Comparison of ENCODE assay signal across 9 cellular contexts in genomic region chr11:111938687-111939160, GRCh38. TPM values are rescaled to one million over a fixed set of nuclear protein-coding genes. Genes with fewer than 3 reads are reported as not detected.
A peak's percentile ranks its signal among the peaks of the same experiment; 100 is the strongest.
DNase-seq lines count a peak whose midpoint lies in the region; ATAC-seq and TF ChIP-seq lines count a peak whose summit lies in the region.
"Had no signal": no experiment of that assay in that cellular context is flagged by ENCODE, and none has a peak within 500 bp of the region (broad histone marks: within the 10 kb centered on the region; RNA-seq: fewer than 3 reads in every experiment).

No MANE protein-coding gene starts in this region.

- no peaks in the 10 kb centered on the region for H3K36me3 ChIP-seq in CD4-positive, CD25-positive, alpha-beta regulatory T cell (ENCODE audit: control insufficient read depth, insufficient read depth, low read length)
- H3K36me3 ChIP-seq in naive thymus-derived CD4-positive, alpha-beta T cell (ENCODE audit: control insufficient read depth in 2 of 3, insufficient read depth in 3 of 3, low read length in 3 of 3): no peaks in the 10 kb centered on the region

- ATAC-seq in CD4-positive, CD25-positive, alpha-beta regulatory T cell (ENCODE audit: low read depth in 2 of 2): peak; percentile 48 to 72
- peak; percentile 79 for ATAC-seq in GM19035 (IDR thresholded peaks at IDR 0.05; ENCODE audit: unreplicated experiment)
- ATAC-seq in HG03108 (IDR thresholded peaks at IDR 0.05; ENCODE audit: unreplicated experiment): peak; percentile 73
- ATAC-seq in SK-N-SH treated with all-trans-retinoic acid at 6 μM for 48 hours: peak; percentile 57
- peak; percentile 73 for ATAC-seq in naive thymus-derived CD4-positive, alpha-beta T cell

- no peaks in the 10 kb centered on the region for H3K9me3 ChIP-seq in CD4-positive, CD25-positive, alpha-beta regulatory T cell (ENCODE audit: control insufficient read depth in 2 of 2, low read length in 2 of 2)
- no peaks in the 10 kb centered on the region for H3K9me3 ChIP-seq in naive thymus-derived CD4-positive, alpha-beta T cell (ENCODE audit: control insufficient read depth in 2 of 3, low read length in 3 of 3)

- no peak for TF ChIP-seq CTCF in chondrocyte (IDR thresholded peaks at IDR 0.05)

- peak overlapping the region; percentile 72 to 87 (median 75) for H3K27ac Mint-ChIP-seq in CD4-positive, CD25-positive, alpha-beta regulatory T cell
- H3K27ac Mint-ChIP-seq in chondrocyte (ENCODE audit: unreplicated experiment): peak overlapping the region; percentile 92
- peak overlapping the region; percentile 67 to 96 (median 84) for H3K27ac Mint-ChIP-seq in naive thymus-derived CD4-positive, alpha-beta T cell

- H3K9me3 Mint-ChIP-seq in CD4-positive, CD25-positive, alpha-beta regulatory T cell: no peaks in the 10 kb centered on the region
- H3K9me3 Mint-ChIP-seq in chondrocyte (ENCODE audit: low read depth): no peaks in the 10 kb centered on the region
- H3K9me3 Mint-ChIP-seq in naive thymus-derived CD4-positive, alpha-beta T cell: no peaks in the 10 kb centered on the region

- POLR2A ChIA-PET in naive thymus-derived CD4-positive, alpha-beta T cell (lab: Charles Lee): interaction anchor here (0.6 to 1.7 kb wide), 4 partner anchors 11 to 61 kb away, joined by 3 to 5 read pairs (median 4); partner anchors contain the start of gene C11orf52

- no peaks in the 10 kb centered on the region for H3K36me3 Mint-ChIP-seq in CD4-positive, CD25-positive, alpha-beta regulatory T cell
- no peaks in the 10 kb centered on the region for H3K36me3 Mint-ChIP-seq in chondrocyte (ENCODE audit: low read depth)
- H3K36me3 Mint-ChIP-seq in naive thymus-derived CD4-positive, alpha-beta T cell: no peaks in the 10 kb centered on the region

- CTCF ChIA-PET in naive thymus-derived CD4-positive, alpha-beta T cell (lab: Charles Lee): interaction anchor here (0.6 to 8.7 kb wide), 4 partner anchors 12 to 93 kb away, joined by 3 to 114 read pairs (median 4); no protein-coding TSS in a partner anchor

- H3K4me1 Mint-ChIP-seq in CD4-positive, CD25-positive, alpha-beta regulatory T cell: peaks cover 13 to 31% (median 21%) of the 10 kb centered on the region in 4 donors
- H3K4me1 Mint-ChIP-seq in chondrocyte (ENCODE audit: low read depth): peaks cover 81% of the 10 kb centered on the region
- H3K4me1 Mint-ChIP-seq in naive thymus-derived CD4-positive, alpha-beta T cell: peaks cover 16 to 48% (median 32%) of the 10 kb centered on the region in 7 donors

- DNase-seq in CD4-positive, CD25-positive, alpha-beta regulatory T cell: peak in 1 of 3 donors; percentile 71
- no peak for DNase-seq in chondrocyte (ENCODE audit: low spot score)
- DNase-seq in naive thymus-derived CD4-positive, alpha-beta T cell: peak in 6 of 9 donors; percentile 18 to 38 (median 27)
- no peak for DNase-seq in Ammon's horn (ENCODE audit: low spot score)
- DNase-seq in activated CD4-positive, CD25-positive, alpha-beta regulatory T cell treated with anti-CD3 and anti-CD28 coated beads, Interleukin-2, amount 50 U/mL, for 72 hours: no peak

- peak overlapping the region; percentile 38 for H3K4me3 ChIP-seq in CD4-positive, CD25-positive, alpha-beta regulatory T cell (ENCODE audit: low read depth, low read length)
- H3K4me3 ChIP-seq in naive thymus-derived CD4-positive, alpha-beta T cell (ENCODE audit: low read length): no peak overlapping the region

- intact Hi-C loops in naive thymus-derived CD4-positive, alpha-beta T cell (cut with micrococcal nuclease): loop anchor here in 1 of 2 donors (2.0 to 10.0 kb wide), 4 partner anchors 86 to 1504 kb away; partner anchors contain the start of genes DLAT, PPP2R1B and PTS

- H3K4me1 ChIP-seq in CD4-positive, CD25-positive, alpha-beta regulatory T cell (ENCODE audit: control insufficient read depth, insufficient read depth, low read length, poor library complexity, severe bottlenecking): peaks cover 26% of the 10 kb centered on the region
- H3K4me1 ChIP-seq in naive thymus-derived CD4-positive, alpha-beta T cell (ENCODE audit: control insufficient read depth in 2 of 2, insufficient read depth in 2 of 2, low read length in 2 of 2): peaks cover 4 to 29% of the 10 kb centered on the region in 2 donors

- H3K27me3 ChIP-seq in CD4-positive, CD25-positive, alpha-beta regulatory T cell (ENCODE audit: control insufficient read depth, insufficient read depth, low read length): no peaks in the 10 kb centered on the region
- H3K27me3 ChIP-seq in naive thymus-derived CD4-positive, alpha-beta T cell (ENCODE audit: control insufficient read depth in 2 of 2, insufficient read depth in 2 of 2, low read length in 2 of 2): no peaks in the 10 kb centered on the region

- peak overlapping the region; percentile 76 to 89 (median 80) for H3K4me3 Mint-ChIP-seq in CD4-positive, CD25-positive, alpha-beta regulatory T cell
- H3K4me3 Mint-ChIP-seq in chondrocyte (ENCODE audit: unreplicated experiment): peak overlapping the region; percentile 71
- H3K4me3 Mint-ChIP-seq in naive thymus-derived CD4-positive, alpha-beta T cell: peak overlapping the region; percentile 59 to 95 (median 78)

- H3K27me3 Mint-ChIP-seq in CD4-positive, CD25-positive, alpha-beta regulatory T cell: peaks cover 13% of the 10 kb centered on the region
- no peaks in the 10 kb centered on the region for H3K27me3 Mint-ChIP-seq in chondrocyte (ENCODE audit: low read depth)
- no peaks in the 10 kb centered on the region for H3K27me3 Mint-ChIP-seq in naive thymus-derived CD4-positive, alpha-beta T cell

- H3K27ac ChIP-seq in CD4-positive, CD25-positive, alpha-beta regulatory T cell (ENCODE audit: insufficient read depth, low read length, poor library complexity, severe bottlenecking): no peak overlapping the region
- H3K27ac ChIP-seq in naive thymus-derived CD4-positive, alpha-beta T cell (ENCODE audit: low read depth, low read length): peak overlapping the region; percentile 49

TF ChIP-seq in SK-N-SH treated with all-trans-retinoic acid at 6 μM for 48 hours, 23 proteins besides CTCF, POLR2A, EP300 and RAD21 (continues in another document):
- TF ChIP-seq PATZ1 (CRISPR knock-in tag; IDR thresholded peaks at IDR 0.05; ENCODE audit: borderline replicate concordance) (no peak), ZNF8 (CRISPR knock-in tag; IDR thresholded peaks at IDR 0.05) (no peak), POU6F1 (CRISPR knock-in tag; IDR thresholded peaks at IDR 0.05; ENCODE audit: borderline replicate concordance, low read depth) (no peak), ARNTL (CRISPR knock-in tag; IDR thresholded peaks at IDR 0.05; ENCODE audit: borderline replicate concordance, low read depth) (no peak), ZFP30 (CRISPR knock-in tag; IDR thresholded peaks at IDR 0.05) (no peak), ISL1 (CRISPR knock-in tag; IDR thresholded peaks at IDR 0.05) (no peak)

RNA-seq across cellular contexts. Expression of gene DIXDC1, which starts 1.6 kb away (rescaled TPM):
- 3.9 TPM for total RNA-seq in CD4-positive, CD25-positive, alpha-beta regulatory T cell
- 1 to 10 TPM in 3 of 4 donors, under 1 TPM in 1; 0.78 to 1.5 (median 1.3) TPM for polyA plus RNA-seq in CD4-positive, CD25-positive, alpha-beta regulatory T cell
- 28.0 to 41.9 TPM (median 29.6 TPM) in 3 replicates for total RNA-seq in chondrocyte
- 10 to 100 TPM in 1 of 5 experiments, 1 to 10 TPM in 2, under 1 TPM in 2; 0.50 to 10.4 (median 1.3) TPM for total RNA-seq in naive thymus-derived CD4-positive, alpha-beta T cell
- 1 to 10 TPM in 1 of 2 donors, under 1 TPM in 1; 0.76 to 2.0 TPM for polyA plus RNA-seq in naive thymus-derived CD4-positive, alpha-beta T cell

RNA-seq across cellular contexts. Expression of gene C11orf52, which starts 20.0 kb away (rescaled TPM):
- total RNA-seq in CD4-positive, CD25-positive, alpha-beta regulatory T cell: not detected
- polyA plus RNA-seq in CD4-positive, CD25-positive, alpha-beta regulatory T cell: under 1 TPM in 1 of 4 donors, not detected in 3; 0.41 TPM
- 0.67 to 2.0 TPM (median 0.72 TPM) in 3 replicates for total RNA-seq in chondrocyte
- not detected for total RNA-seq in naive thymus-derived CD4-positive, alpha-beta T cell
- under 1 TPM in 1 of 2 donors, not detected in 1; 0.26 TPM for polyA plus RNA-seq in naive thymus-derived CD4-positive, alpha-beta T cell

RNA-seq across cellular contexts. Expression of gene HSPB2, which starts 26.2 kb away (rescaled TPM):
- not detected for total RNA-seq in CD4-positive, CD25-positive, alpha-beta regulatory T cell
- polyA plus RNA-seq in CD4-positive, CD25-positive, alpha-beta regulatory T cell: not detected
- 1.0 to 2.9 TPM (median 2.4 TPM) in 3 replicates for total RNA-seq in chondrocyte
- not detected for total RNA-seq in naive thymus-derived CD4-positive, alpha-beta T cell
- not detected for polyA plus RNA-seq in naive thymus-derived CD4-positive, alpha-beta T cell
- total RNA-seq: NCI-H460 had no signal

RNA-seq across cellular contexts. Expression of gene CRYAB, which starts 27.2 kb away (rescaled TPM):
- total RNA-seq in CD4-positive, CD25-positive, alpha-beta regulatory T cell: not detected
- polyA plus RNA-seq in CD4-positive, CD25-positive, alpha-beta regulatory T cell: not detected
- 770 to 1,975 TPM (median 1,937 TPM) in 3 replicates for total RNA-seq in chondrocyte
- not detected for total RNA-seq in naive thymus-derived CD4-positive, alpha-beta T cell
- not detected for polyA plus RNA-seq in naive thymus-derived CD4-positive, alpha-beta T cell

RNA-seq across cellular contexts. Expression of gene CFAP68, which starts 59.4 kb away (rescaled TPM):
- total RNA-seq in CD4-positive, CD25-positive, alpha-beta regulatory T cell: 8.3 TPM
- 10 to 100 TPM; 24.6 to 44.6 (median 27.4) TPM for polyA plus RNA-seq in CD4-positive, CD25-positive, alpha-beta regulatory T cell
- 10.2 to 12.7 TPM (median 11.3 TPM) in 3 replicates for total RNA-seq in chondrocyte
- total RNA-seq in naive thymus-derived CD4-positive, alpha-beta T cell: 10 to 100 TPM; 13.7 to 24.9 (median 18.3) TPM
- 10 to 100 TPM; 34.5 to 39.4 TPM for polyA plus RNA-seq in naive thymus-derived CD4-positive, alpha-beta T cell

Comparison
In these comparisons a context has a peak if more than half of its experiments do, and no peak if none do; other contexts are left out.
1. DNase-seq: peak in naive thymus-derived CD4-positive, alpha-beta T cell (6 of 9); none in chondrocyte (single experiment), Ammon's horn (single experiment) and activated CD4-positive, CD25-positive, alpha-beta regulatory T cell treated with anti-CD3 and anti-CD28 coated beads, Interleukin-2, amount 50 U/mL, for 72 hours (single experiment).
2. Peak in every context shown above with its lines, with median percentiles within 50 percentile points of each other: ATAC-seq, H3K27ac Mint-ChIP-seq and H3K4me3 Mint-ChIP-seq.